In genomic region chr1:112700290-112701226, GRCh38 we compare ENCODE assay signal across 8 cellular contexts. TPM values are rescaled to one million over a fixed set of nuclear protein-coding genes. Genes with fewer than 3 reads are reported as not detected.
DNase-seq lines count a peak whose midpoint lies in the region; ATAC-seq and TF ChIP-seq lines count a peak whose summit lies in the region.

No MANE protein-coding gene starts in this region.

- H3K4me3 Mint-ChIP-seq in CD8-positive, alpha-beta memory T cell: peak overlapping the region in 3 of 7 donors; percentile 20 to 64 (median 58)
- peak overlapping the region; percentile 48 for H3K4me3 Mint-ChIP-seq in activated naive CD8-positive, alpha-beta T cell treated with anti-CD3 and anti-CD28 coated beads, Interleukin-2, amount 50 U/mL, for 24 hours

- H3K4me1 ChIP-seq in CD8-positive, alpha-beta memory T cell (ENCODE audit: insufficient read depth, low read length): peaks cover 36% of the 10 kb centered on the region
- H3K4me1 ChIP-seq in Loucy (ENCODE audit: insufficient read depth, low read length, poor library complexity, severe bottlenecking) (peaks cover 55% of the 10 kb centered on the region), cardiac muscle cell (ENCODE audit: low read depth) (peaks cover 46% of the 10 kb centered on the region), trophoblast cell (ENCODE audit: control insufficient read depth in 1 of 2, insufficient read depth in 2 of 2, low read length in 2 of 2) (peaks cover 47 to 52% of the 10 kb centered on the region in 2 experiments), upper lobe of right lung (peaks cover 71% of the 10 kb centered on the region)

- H3K4ac ChIP-seq in trophoblast cell (ENCODE audit: low read depth, low read length): no peak overlapping the region

- peak overlapping the region; percentile 2 for H3K14ac ChIP-seq in trophoblast cell (ENCODE audit: low read length)

- POLR2A ChIA-PET in CD8-positive, alpha-beta memory T cell (lab: Charles Lee): interaction anchor here (0.9 kb wide), 1 partner anchor 15 kb away, joined by 3 read pairs; the partner anchor contains the start of gene PPM1J

- peak overlapping the region; percentile 29 for H2BK120ac ChIP-seq in trophoblast cell (ENCODE audit: insufficient read depth, low read length, poor library complexity)

- no peaks in the 10 kb centered on the region for H3K27me3 Mint-ChIP-seq in CD8-positive, alpha-beta memory T cell
- H3K27me3 Mint-ChIP-seq in activated naive CD8-positive, alpha-beta T cell treated with anti-CD3 and anti-CD28 coated beads, Interleukin-2, amount 50 U/mL, for 24 hours: no peaks in the 10 kb centered on the region

- peak overlapping the region; percentile 20 for H4K91ac ChIP-seq in trophoblast cell (ENCODE audit: low read depth, low read length)

- WGBS in trophoblast cell (ENCODE audit: extremely low coverage, insufficient coverage, insufficient read length): no CpG with 5 or more reads among the region's 7 CpGs

- peaks cover 50 to 62% (median 54%) of the 10 kb centered on the region in 3 donors for H3K4me1 Mint-ChIP-seq in CD8-positive, alpha-beta memory T cell
- H3K4me1 Mint-ChIP-seq in activated naive CD8-positive, alpha-beta T cell treated with anti-CD3 and anti-CD28 coated beads, Interleukin-2, amount 50 U/mL, for 24 hours: peaks cover 60% of the 10 kb centered on the region

- H3K9me3 Mint-ChIP-seq in CD8-positive, alpha-beta memory T cell: no peaks in the 10 kb centered on the region
- no peaks in the 10 kb centered on the region for H3K9me3 Mint-ChIP-seq in activated naive CD8-positive, alpha-beta T cell treated with anti-CD3 and anti-CD28 coated beads, Interleukin-2, amount 50 U/mL, for 24 hours

- H3K23ac ChIP-seq in trophoblast cell (ENCODE audit: low read length): no peak overlapping the region

- H4K12ac ChIP-seq in trophoblast cell (ENCODE audit: low read depth, low read length): no peak overlapping the region

- H3K4me2 ChIP-seq in Loucy (ENCODE audit: low read depth, low read length, poor library complexity, severe bottlenecking) (peak overlapping the region; percentile 99), trophoblast cell (ENCODE audit: low read length) (peak overlapping the region; percentile 34)

- peak overlapping the region; percentile 0 for H2AK5ac ChIP-seq in trophoblast cell (ENCODE audit: low read length)

- H3K9ac ChIP-seq in Loucy (ENCODE audit: low read depth, low read length, poor library complexity, severe bottlenecking) (peak overlapping the region; percentile 44), SK-N-MC (ENCODE audit: insufficient read length) (peak overlapping the region; percentile 54), trophoblast cell (ENCODE audit: low read length) (peak overlapping the region; percentile 19)

- H3K79me2 ChIP-seq in Loucy (ENCODE audit: insufficient read depth, low read length) (peaks cover 37% of the 10 kb centered on the region), trophoblast cell (ENCODE audit: control insufficient read depth, insufficient read depth, low read length, poor library complexity) (peaks cover 13% of the 10 kb centered on the region)

- peak overlapping the region; percentile 7 for H2BK12ac ChIP-seq in trophoblast cell (ENCODE audit: low read length)

- H3K36me3 ChIP-seq in CD8-positive, alpha-beta memory T cell (ENCODE audit: insufficient read depth, low read length): peaks cover 21% of the 10 kb centered on the region
- peaks cover 45% of the 10 kb centered on the region; the same call in 1 of the 2 replicates for H3K36me3 ChIP-seq in Loucy (ENCODE audit: insufficient read depth, low read length)
- peaks cover 49% of the 10 kb centered on the region for H3K36me3 ChIP-seq in SK-N-MC (ENCODE audit: insufficient read depth, low read length)
- peaks cover 11% of the 10 kb centered on the region for H3K36me3 ChIP-seq in cardiac muscle cell
- H3K36me3 ChIP-seq in trophoblast cell (ENCODE audit: control insufficient read depth in 1 of 2, insufficient read depth in 2 of 2, low read length in 2 of 2): peaks cover 54 to 66% of the 10 kb centered on the region in 2 experiments
- peaks cover 52% of the 10 kb centered on the region for H3K36me3 ChIP-seq in upper lobe of right lung

- TF ChIP-seq CTCF in Loucy (conservative IDR thresholded peaks at IDR 0.05; ENCODE audit: low read length) (no peak), cardiac muscle cell (IDR thresholded peaks at IDR 0.05; ENCODE audit: low read depth, low read length) (no peak), upper lobe of right lung (IDR thresholded peaks at IDR 0.05) (no peak)

- no peaks in the 10 kb centered on the region for H3K9me2 ChIP-seq in Loucy (replicated peaks; ENCODE audit: low read depth, low read length)

- intact Hi-C loops in upper lobe of right lung (cut with DNase I): loop anchor here (10.0 kb wide), 1 partner anchor 76 kb away; no protein-coding TSS in a partner anchor

- no peak overlapping the region for H4K8ac ChIP-seq in trophoblast cell (ENCODE audit: low read depth, low read length)

- no peaks in the 10 kb centered on the region for H3F3A ChIP-seq in Loucy (ENCODE audit: low read depth)

- ATAC-seq in GM21619 (IDR thresholded peaks at IDR 0.05; ENCODE audit: unreplicated experiment) (peak; percentile 34), upper lobe of right lung (peak; percentile 70)
- ATAC-seq in activated naive CD8-positive, alpha-beta T cell treated with anti-CD3 and anti-CD28 coated beads, Interleukin-2, amount 50 U/mL, for 24 hours: peak; percentile 33

- CTCF ChIA-PET in CD8-positive, alpha-beta memory T cell (lab: Charles Lee): interaction anchor here (1.0 to 2.3 kb wide), 4 partner anchors 9 to 36 kb away, joined by 3 to 7 read pairs (median 4); partner anchors contain the start of genes MOV10 and PPM1J

- H2BK5ac ChIP-seq in trophoblast cell (ENCODE audit: low read depth, low read length, poor library complexity): peak overlapping the region; percentile 50

- H3K27ac Mint-ChIP-seq in CD8-positive, alpha-beta memory T cell: peak overlapping the region; percentile 70 to 96 (median 88)
- peak overlapping the region; percentile 93 for H3K27ac Mint-ChIP-seq in activated naive CD8-positive, alpha-beta T cell treated with anti-CD3 and anti-CD28 coated beads, Interleukin-2, amount 50 U/mL, for 24 hours

- H3K27ac ChIP-seq in CD8-positive, alpha-beta memory T cell (ENCODE audit: low read depth, low read length): peak overlapping the region; percentile 86
- peak overlapping the region; percentile 86 for H3K27ac ChIP-seq in SK-N-MC
- H3K27ac ChIP-seq in cardiac muscle cell: peak overlapping the region; percentile 91
- peak overlapping the region; percentile 81 for H3K27ac ChIP-seq in trophoblast cell (ENCODE audit: low read depth, low read length)
- H3K27ac ChIP-seq in upper lobe of right lung: peak overlapping the region; percentile 76

- peak; percentile 54 to 87 (median 61) for DNase-seq in CD8-positive, alpha-beta memory T cell
- DNase-seq in SK-N-MC (ENCODE audit: low read depth, low spot score) (no peak), cardiac muscle cell (ENCODE audit: low read depth in 1 of 2, low spot score in 1 of 2) (peak; percentile 97), trophoblast cell (peak; percentile 62), upper lobe of right lung (peak; percentile 93)
- peak; percentile 85 for DNase-seq in activated naive CD8-positive, alpha-beta T cell treated with anti-CD3 and anti-CD28 coated beads, Interleukin-2, amount 50 U/mL, for 24 hours

- peaks cover 18% of the 10 kb centered on the region for H3K79me1 ChIP-seq in trophoblast cell (ENCODE audit: low read length)

- H2AFZ ChIP-seq in Loucy (ENCODE audit: low read length) (no peak overlapping the region), trophoblast cell (ENCODE audit: insufficient read depth, low read length, poor library complexity) (no peak overlapping the region)

- H3K36me3 Mint-ChIP-seq in CD8-positive, alpha-beta memory T cell: peaks cover 0 to 48% (median 3%) of the 10 kb centered on the region in 3 donors
- peaks cover 9% of the 10 kb centered on the region for H3K36me3 Mint-ChIP-seq in activated naive CD8-positive, alpha-beta T cell treated with anti-CD3 and anti-CD28 coated beads, Interleukin-2, amount 50 U/mL, for 24 hours (ENCODE audit: low read depth)

- H3K9me3 ChIP-seq in CD8-positive, alpha-beta memory T cell (ENCODE audit: low read length): no peaks in the 10 kb centered on the region
- no peaks in the 10 kb centered on the region for H3K9me3 ChIP-seq in Loucy (ENCODE audit: insufficient read depth, low read depth, low read length)
- H3K9me3 ChIP-seq in SK-N-MC (ENCODE audit: low read depth, low read length): no peaks in the 10 kb centered on the region
- no peaks in the 10 kb centered on the region for H3K9me3 ChIP-seq in cardiac muscle cell (ENCODE audit: low read depth)
- no peaks in the 10 kb centered on the region for H3K9me3 ChIP-seq in trophoblast cell (ENCODE audit: insufficient read depth, low read depth, low read length)
- no peaks in the 10 kb centered on the region for H3K9me3 ChIP-seq in upper lobe of right lung

- peak overlapping the region; percentile 53 for H3K18ac ChIP-seq in trophoblast cell (ENCODE audit: low read length)

- H3K4me3 ChIP-seq in CD8-positive, alpha-beta memory T cell (ENCODE audit: low read length): no peak overlapping the region
- H3K4me3 ChIP-seq in Loucy (ENCODE audit: low read length, poor library complexity, severe bottlenecking): peak overlapping the region; percentile 49
- H3K4me3 ChIP-seq in SK-N-MC: peak overlapping the region; percentile 59
- H3K4me3 ChIP-seq in cardiac muscle cell: no peak overlapping the region
- H3K4me3 ChIP-seq in trophoblast cell (ENCODE audit: low read depth, low read length): no peak overlapping the region
- no peak overlapping the region for H3K4me3 ChIP-seq in upper lobe of right lung

- H4K20me1 ChIP-seq in Loucy (ENCODE audit: insufficient read depth, low read length, poor library complexity, severe bottlenecking): peaks cover 38% of the 10 kb centered on the region

- H3K27me3 ChIP-seq in CD8-positive, alpha-beta memory T cell (ENCODE audit: insufficient read depth, low read length, poor library complexity, severe bottlenecking): no peaks in the 10 kb centered on the region
- no peaks in the 10 kb centered on the region for H3K27me3 ChIP-seq in Loucy (ENCODE audit: insufficient read depth, low read length, poor library complexity, severe bottlenecking)
- H3K27me3 ChIP-seq in cardiac muscle cell: no peaks in the 10 kb centered on the region
- no peaks in the 10 kb centered on the region for H3K27me3 ChIP-seq in trophoblast cell (ENCODE audit: insufficient read depth, low read length)
- H3K27me3 ChIP-seq in upper lobe of right lung: no peaks in the 10 kb centered on the region

RNA-seq across cellular contexts. Expression of gene RHOC, which starts 6.4 kb away (rescaled TPM):
- total RNA-seq in CD8-positive, alpha-beta memory T cell: 10 to 100 TPM; 20.3 to 23.0 TPM
- polyA plus RNA-seq in CD8-positive, alpha-beta memory T cell: 53.2 TPM
- total RNA-seq in cardiac muscle cell: 257 and 311 TPM in 2 replicates
- polyA plus RNA-seq in cardiac muscle cell: 265 and 358 TPM in 2 replicates
- polyA plus RNA-seq in trophoblast cell (2013): 286 and 295 TPM in 2 replicates
- 150 TPM for total RNA-seq in upper lobe of right lung

RNA-seq across cellular contexts. Expression of gene PPM1J, which starts 14.6 kb away (rescaled TPM):
- total RNA-seq in CD8-positive, alpha-beta memory T cell: under 1 TPM in 1 of 2 experiments, not detected in 1; 0.33 TPM
- polyA plus RNA-seq in CD8-positive, alpha-beta memory T cell: not detected
- 13.2 and 21.9 TPM in 2 replicates for total RNA-seq in cardiac muscle cell
- 20.1 and 28.6 TPM in 2 replicates for polyA plus RNA-seq in cardiac muscle cell
- 2.2 and 2.3 TPM in 2 replicates for polyA plus RNA-seq in trophoblast cell (2013)
- total RNA-seq in upper lobe of right lung: 0.32 TPM

RNA-seq across cellular contexts. Expression of gene MOV10, which starts 26.1 kb away (rescaled TPM):
- total RNA-seq in CD8-positive, alpha-beta memory T cell: 10 to 100 TPM; 29.9 to 31.0 TPM
- 33.7 TPM for polyA plus RNA-seq in CD8-positive, alpha-beta memory T cell
- total RNA-seq in cardiac muscle cell (78.2 and 96.2 TPM in 2 replicates), upper lobe of right lung (62.8 TPM)
- polyA plus RNA-seq in cardiac muscle cell: 62.0 and 86.0 TPM in 2 replicates
- 55.1 and 55.6 TPM in 2 replicates for polyA plus RNA-seq in trophoblast cell (2013)

Comparison
In these comparisons a context has a peak if more than half of its experiments do, and no peak if none do; other contexts are left out.
1. H3K4me3 ChIP-seq: peak in Loucy (single experiment) and SK-N-MC (single experiment); none in CD8-positive, alpha-beta memory T cell (single experiment), cardiac muscle cell (single experiment), trophoblast cell (single experiment) and upper lobe of right lung (single experiment).
2. RNA of gene PPM1J, which starts 14.6 kb away (total RNA-seq): 13.2 to 21.9 TPM in cardiac muscle cell; 0.33 TPM in CD8-positive, alpha-beta memory T cell and 0.32 TPM in upper lobe of right lung (single experiment); every median in the first group is over 10 times any median in the second.
3. Peak in every context shown above with its lines, with median percentiles within 50 percentile points of each other: H3K27ac ChIP-seq, ATAC-seq and H3K9ac ChIP-seq.